Comparison of ENCODE assay signal across 18 cellular contexts in the genomic region with DNA sequence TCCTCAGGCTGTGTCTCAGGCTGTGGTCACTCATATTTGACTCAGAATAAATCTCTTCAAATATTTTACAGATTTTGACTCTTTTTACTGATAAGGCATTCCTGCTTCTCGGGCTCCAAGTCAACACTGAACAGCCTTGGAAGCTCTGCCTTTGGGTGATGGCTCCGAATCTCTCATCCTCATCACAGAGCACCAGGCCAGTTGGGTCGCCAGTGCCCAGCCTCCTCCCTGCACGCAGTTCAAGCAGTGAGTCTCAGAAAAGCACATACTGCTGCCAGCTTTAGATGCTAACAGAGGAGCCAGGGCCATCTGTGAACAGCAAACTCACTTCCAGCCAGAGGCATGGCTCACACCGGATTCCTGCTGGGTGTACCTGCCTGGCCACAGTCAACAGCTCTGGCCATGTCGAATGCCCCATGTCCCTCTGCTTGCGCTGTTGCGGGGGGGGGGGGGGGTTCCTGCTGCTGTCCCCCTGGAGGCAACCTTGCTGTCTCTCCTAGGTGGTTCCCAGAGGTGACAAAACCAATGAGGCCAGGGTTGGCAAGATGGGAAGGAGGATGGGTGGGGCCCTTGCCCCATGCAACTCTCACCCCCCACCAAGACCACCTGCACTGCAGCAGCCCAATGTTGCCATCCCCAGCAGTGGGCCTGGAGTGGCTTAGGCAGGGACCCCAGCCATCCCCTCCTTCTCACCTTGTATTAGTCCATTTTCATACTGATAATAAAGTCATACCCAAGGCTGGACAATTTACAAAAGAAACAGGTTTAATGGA.
"Had no signal": no experiment of that assay in that cellular context is flagged by ENCODE, and none has a peak within 500 bp of the region (broad histone marks: within the 10 kb centered on the region; RNA-seq: fewer than 3 reads in every experiment).

No MANE protein-coding gene starts in this region.

- H3K9me3 ChIP-seq: thyroid gland had no signal

- H3K27ac ChIP-seq: coronary artery, psoas muscle, skin epidermis, thyroid gland had no signal

- H3K27me3 ChIP-seq: thyroid gland had no signal

- ATAC-seq: left ventricle myocardium superior, psoas muscle, sciatic nerve had no signal

- DNase-seq: caudate nucleus; effector CD4-positive, alpha-beta T cell; erythroblast; foreskin melanocyte; hippocampal formation; left ventricle myocardium superior; mesenchymal stem cell; midbrain; occipital lobe; psoas muscle; retina; stimulated activated CD4-positive, alpha-beta T cell treated with anti-CD3 and anti-CD28 coated beads, Interleukin-12 subunit alpha, Interleukin-12 subunit beta, amount 100 ng/mL, for 4 hours; stimulated activated naive CD4-positive, alpha-beta T cell treated with Interleukin-2 at 50 U/mL for 16 hours; thyroid gland had no signal

- H3K4me3 ChIP-seq: coronary artery, lung, psoas muscle, skin epidermis, thyroid gland had no signal

- H3K36me3 ChIP-seq: thyroid gland had no signal

- H3K4me1 ChIP-seq: psoas muscle, thyroid gland had no signal
